25 cellular contexts compared by ENCODE assay signal in the genomic region with DNA sequence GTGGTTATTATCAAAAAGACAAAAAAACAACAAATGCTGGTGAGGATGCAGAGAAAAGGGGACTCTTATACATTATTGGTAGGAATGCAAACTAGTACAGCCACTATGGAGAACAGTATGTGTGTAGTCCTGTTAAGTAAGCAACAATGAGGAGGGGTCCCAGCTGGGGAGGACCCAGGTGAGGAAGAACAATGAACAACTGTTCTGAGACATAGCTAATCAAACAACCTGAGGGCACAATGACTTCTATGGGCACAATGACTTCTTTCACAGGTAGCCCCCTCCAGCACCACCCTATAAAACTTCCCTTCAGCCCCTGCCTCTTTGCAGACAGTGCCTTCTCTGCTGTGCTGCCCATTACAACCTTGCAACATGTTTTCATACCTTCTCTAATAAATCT. TPM values are rescaled to one million over a fixed set of nuclear protein-coding genes. Genes with fewer than 3 reads are reported as not detected.
DNase-seq lines count a peak whose midpoint lies in the region; ATAC-seq and TF ChIP-seq lines count a peak whose summit lies in the region.
"Had no signal": no experiment of that assay in that cellular context is flagged by ENCODE, and none has a peak within 500 bp of the region (broad histone marks: within the 10 kb centered on the region; RNA-seq: fewer than 3 reads in every experiment).

No MANE protein-coding gene starts in this region.

- no peaks in the 10 kb centered on the region for H3K9me3 Mint-ChIP-seq in activated CD4-positive, alpha-beta T cell treated with anti-CD3 and anti-CD28 coated beads for 36 hours (ENCODE audit: low read depth)
- no peaks in the 10 kb centered on the region for H3K9me3 Mint-ChIP-seq in CD14-positive monocyte
- H3K9me3 Mint-ChIP-seq in dendritic cell treated with granulocyte-macrophage colony-stimulating factor and Interleukin-4, amounts not matched to agents 40 ng/mL and 50 ng/mL, for 4 days, result no peaks in the 10 kb centered on the region
- H3K9me3 Mint-ChIP-seq: neural progenitor cell had no signal

- H3K27ac Mint-ChIP-seq in activated CD4-positive, alpha-beta T cell treated with anti-CD3 and anti-CD28 coated beads for 36 hours, result peak overlapping the region; percentile 100
- H3K27ac Mint-ChIP-seq in CD14-positive monocyte, result peak overlapping the region; percentile 26 to 93 (median 79)
- peak overlapping the region; percentile 95 for H3K27ac Mint-ChIP-seq in T-helper 17 cell
- H3K27ac Mint-ChIP-seq in dendritic cell treated with granulocyte-macrophage colony-stimulating factor and Interleukin-4, amounts not matched to agents 40 ng/mL and 50 ng/mL, for 4 days, result peak overlapping the region; percentile 91
- H3K27ac Mint-ChIP-seq: neural progenitor cell had no signal

- CTCF ChIA-PET in activated CD4-positive, alpha-beta T cell treated with anti-CD3 and anti-CD28 coated beads for 36 hours (lab: Charles Lee), result interaction anchor here (0.6 to 3.6 kb wide), 5 partner anchors 12 to 70 kb away, joined by 3 to 22 read pairs (median 3); no protein-coding TSS in a partner anchor
- CTCF ChIA-PET in GM10248 (lab: Yijun Ruan, JAX), result interaction anchor here (3.5 kb wide), 1 partner anchor 21 kb away, joined by 23 read pairs; no protein-coding TSS in a partner anchor

- H3K36me3 Mint-ChIP-seq in activated CD4-positive, alpha-beta T cell treated with anti-CD3 and anti-CD28 coated beads for 36 hours (ENCODE audit: low read depth), result peaks cover 67% of the 10 kb centered on the region
- H3K36me3 Mint-ChIP-seq in CD14-positive monocyte (peaks cover 60 to 72% of the 10 kb centered on the region in 2 donors), T-helper 17 cell (ENCODE audit: low read depth) (no peaks in the 10 kb centered on the region)
- peaks cover 85% of the 10 kb centered on the region for H3K36me3 Mint-ChIP-seq in dendritic cell treated with granulocyte-macrophage colony-stimulating factor and Interleukin-4, amounts not matched to agents 40 ng/mL and 50 ng/mL, for 4 days (ENCODE audit: low read depth)
- H3K36me3 Mint-ChIP-seq: neural progenitor cell had no signal

- no peaks in the 10 kb centered on the region for H3K27me3 Mint-ChIP-seq in activated CD4-positive, alpha-beta T cell treated with anti-CD3 and anti-CD28 coated beads for 36 hours
- H3K27me3 Mint-ChIP-seq in CD14-positive monocyte (ENCODE audit: low read depth in 3 of 3), result peaks cover 0 to 2% (median 0%) of the 10 kb centered on the region in 3 donors
- no peaks in the 10 kb centered on the region for H3K27me3 Mint-ChIP-seq in T-helper 17 cell
- H3K27me3 Mint-ChIP-seq in dendritic cell treated with granulocyte-macrophage colony-stimulating factor and Interleukin-4, amounts not matched to agents 40 ng/mL and 50 ng/mL, for 4 days, result no peaks in the 10 kb centered on the region

- H3K4me3 Mint-ChIP-seq in activated CD4-positive, alpha-beta T cell treated with anti-CD3 and anti-CD28 coated beads for 36 hours, result peak overlapping the region; percentile 76
- H3K4me3 Mint-ChIP-seq in CD14-positive monocyte (peak overlapping the region; percentile 69 to 88), T-helper 17 cell (peak overlapping the region; percentile 77)
- H3K4me3 Mint-ChIP-seq in dendritic cell treated with granulocyte-macrophage colony-stimulating factor and Interleukin-4, amounts not matched to agents 40 ng/mL and 50 ng/mL, for 4 days, result peak overlapping the region; percentile 68
- H3K4me3 Mint-ChIP-seq: neural progenitor cell had no signal

- no peak for ATAC-seq in activated CD4-positive, alpha-beta T cell treated with anti-CD3 and anti-CD28 coated beads for 36 hours
- ATAC-seq in T-helper 17 cell (no peak), HG02642 (IDR thresholded peaks at IDR 0.05; ENCODE audit: poor library complexity, unreplicated experiment) (no peak), HG02610 (IDR thresholded peaks at IDR 0.05; ENCODE audit: unreplicated experiment) (no peak)

- no peak for TF ChIP-seq CTCF in CD14-positive monocyte (IDR thresholded peaks at IDR 0.05)
- no peak for TF ChIP-seq CTCF in GM10248 (IDR thresholded peaks at IDR 0.05; ENCODE audit: control extremely low read depth, extremely low read depth, low read depth, missing control alignments)

- no peaks in the 10 kb centered on the region for H3K9me3 ChIP-seq in T-helper 17 cell (ENCODE audit: control insufficient read depth, low read length, poor library complexity, severe bottlenecking)
- H3K9me3 ChIP-seq: Caco-2, mucosa of descending colon, Peyer's patch had no signal

- POLR2A ChIA-PET in activated CD4-positive, alpha-beta T cell treated with anti-CD3 and anti-CD28 coated beads for 36 hours (lab: Charles Lee), result interaction anchor here (0.6 to 0.7 kb wide), 2 partner anchors 13 to 924 kb away, joined by 4 to 8 read pairs; no protein-coding TSS in a partner anchor
- POLR2A ChIA-PET in GM10248 (lab: Yijun Ruan, JAX), result no interaction called here

- H3K4me1 Mint-ChIP-seq in activated CD4-positive, alpha-beta T cell treated with anti-CD3 and anti-CD28 coated beads for 36 hours, result peaks cover 87% of the 10 kb centered on the region
- H3K4me1 Mint-ChIP-seq in CD14-positive monocyte, result peaks cover 94% of the 10 kb centered on the region
- H3K4me1 Mint-ChIP-seq in T-helper 17 cell, result peaks cover 74% of the 10 kb centered on the region
- peaks cover 96% of the 10 kb centered on the region for H3K4me1 Mint-ChIP-seq in dendritic cell treated with granulocyte-macrophage colony-stimulating factor and Interleukin-4, amounts not matched to agents 40 ng/mL and 50 ng/mL, for 4 days (ENCODE audit: low read depth)
- H3K4me1 Mint-ChIP-seq: neural progenitor cell had no signal

- no peak for DNase-seq in activated CD4-positive, alpha-beta T cell treated with anti-CD3 and anti-CD28 coated beads for 36 hours
- DNase-seq in activated CD4-positive, alpha-beta T cell treated with anti-CD3 and anti-CD28 coated beads for 1 hour, result no peak
- no peak for DNase-seq in CD14-positive monocyte (ENCODE audit: low spot score)
- no peak for DNase-seq in T-helper 17 cell
- no peak for DNase-seq in GM10248 (ENCODE audit: extremely low spot score)
- DNase-seq: activated CD4-positive, alpha-beta T cell treated with anti-CD3 and anti-CD28 coated beads for 4 hours; AML-193; Caco-2; DMS79 treated with DMSO at 0.1 percent for 48 hours; kidney; mucosa of descending colon; MV-4-11; NCI-H1694; NCI-H2171; NCI-H524; Peyer's patch; SIG-M5; stimulated activated CD8-positive, alpha-beta memory T cell treated with anti-CD3 and anti-CD28 coated beads, Interleukin-4, amount 100 ng/mL, for 48 hours; SW 1271 had no signal

- intact Hi-C loops in activated CD4-positive, alpha-beta T cell treated with anti-CD3 and anti-CD28 coated beads for 36 hours (cut with DNase I, micrococcal nuclease), result loop anchor here (5.0 kb wide), 2 partner anchors 218 to 232 kb away; a partner anchor contains a TSS
- intact Hi-C loops in CD14-positive monocyte (cut with micrococcal nuclease), result loop anchor here in 1 of 2 donors (10.0 kb wide), 1 partner anchor 74 kb away; no protein-coding TSS in a partner anchor
- intact Hi-C loops in dendritic cell treated with granulocyte-macrophage colony-stimulating factor and Interleukin-4, amounts not matched to agents 40 ng/mL and 50 ng/mL, for 4 days (cut with micrococcal nuclease), result loop anchor here (5.0 kb wide), 1 partner anchor 33 kb away; a partner anchor contains a TSS

RNA-seq across cellular contexts. Expression of a gene that starts 5.6 kb away (rescaled TPM):
- 100 to 1,000 TPM; 168 to 193 TPM for total RNA-seq in activated CD4-positive, alpha-beta T cell treated with anti-CD3 and anti-CD28 coated beads for 36 hours
- 100 to 1,000 TPM; 748 to 968 TPM for polyA plus RNA-seq in CD14-positive monocyte
- 10 to 100 TPM; 79.9 to 84.0 TPM for total RNA-seq in T-helper 17 cell
- total RNA-seq: A172, chondrocyte had no signal

RNA-seq across cellular contexts. Expression of a gene that starts 32.9 kb away (rescaled TPM):
- total RNA-seq in activated CD4-positive, alpha-beta T cell treated with anti-CD3 and anti-CD28 coated beads for 36 hours, result 10 to 100 TPM; 45.9 to 53.2 TPM
- polyA plus RNA-seq in CD14-positive monocyte, result 1 to 10 TPM; 4.2 to 8.5 TPM
- 10 to 100 TPM; 24.5 to 26.4 TPM for total RNA-seq in T-helper 17 cell

RNA-seq across cellular contexts. Expression of a gene that starts 42.8 kb away (rescaled TPM):
- total RNA-seq in activated CD4-positive, alpha-beta T cell treated with anti-CD3 and anti-CD28 coated beads for 36 hours, result not detected
- not detected for polyA plus RNA-seq in CD14-positive monocyte
- not detected for total RNA-seq in T-helper 17 cell
- total RNA-seq: A172, Caco-2 had no signal

RNA-seq across cellular contexts. Expression of a gene that starts 44.9 kb away (rescaled TPM):
- total RNA-seq in activated CD4-positive, alpha-beta T cell treated with anti-CD3 and anti-CD28 coated beads for 36 hours, result 10 to 100 TPM; 26.7 to 30.1 TPM
- polyA plus RNA-seq in CD14-positive monocyte, result 10 to 100 TPM in 1 of 2 donors, 1 to 10 TPM in 1; 8.0 to 18.6 TPM
- under 1 TPM; 0.50 to 0.99 TPM for total RNA-seq in T-helper 17 cell
- total RNA-seq: A172, chondrocyte had no signal
